ENCODE assay signal across 8 cellular contexts in genomic region chr1:155086182-155086741, GRCh38. TPM values are rescaled to one million over a fixed set of nuclear protein-coding genes. Genes with fewer than 3 reads are reported as not detected.
DNase-seq lines count a peak whose midpoint lies in the region; ATAC-seq and TF ChIP-seq lines count a peak whose summit lies in the region.

No MANE protein-coding gene starts in this region.

- no peak for TF ChIP-seq EP300 in sigmoid colon (IDR thresholded peaks at IDR 0.05)

- 21 to 22% methylated on average over 21 of the region's 21 CpGs for WGBS in heart right ventricle, 2 donors
- 20 to 23% methylated on average over 21 of the region's 21 CpGs for WGBS in sigmoid colon, 2 donors

- H3K27ac ChIP-seq in heart right ventricle (peak overlapping the region in 2 of 10 donors; percentile 88 to 89), sigmoid colon (peak overlapping the region; percentile 86 to 94 (median 89))

- H3K4me3 Mint-ChIP-seq in activated naive CD4-positive, alpha-beta T cell treated with anti-CD3 and anti-CD28 coated beads, Interleukin-2, amount 50 U/mL, for 24 hours, result peak overlapping the region; percentile 39

- peak; percentile 5 to 41 (median 24) for ATAC-seq in heart right ventricle
- ATAC-seq in HG02981 (IDR thresholded peaks at IDR 0.05; ENCODE audit: unreplicated experiment), result no peak
- no peak for ATAC-seq in GM19328 (IDR thresholded peaks at IDR 0.05; ENCODE audit: unreplicated experiment)

- DNase-seq in D341Med (ENCODE audit: low spot score) (peak; percentile 91), HuH-7 (ENCODE audit: low spot score) (peak; percentile 90), SKM-1 treated with dmso at 0.1 percent for 144 hours (lab: John Stamatoyannopoulos, UW; ENCODE audit: unreplicated experiment) (peak; percentile 70), heart right ventricle (peak; percentile 60 to 74), sigmoid colon (peak; percentile 86)

- peak; percentile 95 to 99 (median 97) for TF ChIP-seq CTCF in heart right ventricle (IDR thresholded peaks at IDR 0.05)
- TF ChIP-seq CTCF in sigmoid colon (IDR thresholded peaks at IDR 0.05), result peak; percentile 86 to 99 (median 96)

- no peaks in the 10 kb centered on the region for H3K36me3 Mint-ChIP-seq in activated naive CD4-positive, alpha-beta T cell treated with anti-CD3 and anti-CD28 coated beads, Interleukin-2, amount 50 U/mL, for 24 hours

- H3K27ac Mint-ChIP-seq in activated naive CD4-positive, alpha-beta T cell treated with anti-CD3 and anti-CD28 coated beads, Interleukin-2, amount 50 U/mL, for 24 hours, result no peak overlapping the region

- TF ChIP-seq POLR2A in sigmoid colon (IDR thresholded peaks at IDR 0.05), result no peak

- peaks cover 12 to 51% (median 38%) of the 10 kb centered on the region in 9 donors for H3K4me1 ChIP-seq in heart right ventricle
- peaks cover 0 to 39% (median 36%) of the 10 kb centered on the region in 4 donors for H3K4me1 ChIP-seq in sigmoid colon

- no peaks in the 10 kb centered on the region for H3K9me3 Mint-ChIP-seq in activated naive CD4-positive, alpha-beta T cell treated with anti-CD3 and anti-CD28 coated beads, Interleukin-2, amount 50 U/mL, for 24 hours

- H3K27me3 Mint-ChIP-seq in activated naive CD4-positive, alpha-beta T cell treated with anti-CD3 and anti-CD28 coated beads, Interleukin-2, amount 50 U/mL, for 24 hours, result peaks cover 19% of the 10 kb centered on the region

- H3K27me3 ChIP-seq in heart right ventricle, result peaks cover 22 to 33% (median 32%) of the 10 kb centered on the region in 7 donors
- H3K27me3 ChIP-seq in sigmoid colon, result peaks cover 25 to 32% (median 32%) of the 10 kb centered on the region in 3 donors

- peaks cover 42% of the 10 kb centered on the region for H3K4me1 Mint-ChIP-seq in activated naive CD4-positive, alpha-beta T cell treated with anti-CD3 and anti-CD28 coated beads, Interleukin-2, amount 50 U/mL, for 24 hours

- no peaks in the 10 kb centered on the region for H3K9me3 ChIP-seq in heart right ventricle
- H3K9me3 ChIP-seq in sigmoid colon, result no peaks in the 10 kb centered on the region

- H3K4me3 ChIP-seq in heart right ventricle (peak overlapping the region in 7 of 10 donors; percentile 61 to 78 (median 72)), sigmoid colon (peak overlapping the region in 3 of 4 donors; percentile 65 to 73 (median 71))

- H3K36me3 ChIP-seq in heart right ventricle, result no peaks in the 10 kb centered on the region
- H3K36me3 ChIP-seq in sigmoid colon, result no peaks in the 10 kb centered on the region

- intact Hi-C loops in heart right ventricle (cut with DNase I) (loop anchor here in 2 of 10 donors (2.0 to 10.0 kb wide), 3 partner anchors 43 to 531 kb away; partner anchors contain the start of genes SLC50A1 (in 1 of the 2) and UBE2Q1 (in 1 of the 2)), sigmoid colon (cut with DNase I) (no loop called here)

RNA-seq across cellular contexts. Expression of gene EFNA3, which starts 7.6 kb away (rescaled TPM):
- total RNA-seq in heart right ventricle (1 to 10 TPM in 1 of 10 donors, under 1 TPM in 8, not detected in 1; 0.23 to 1.9 (median 0.46) TPM), sigmoid colon (1 to 10 TPM in 3 of 4 donors, under 1 TPM in 1; 0.27 to 3.0 (median 1.9) TPM)
- polyA plus RNA-seq in heart right ventricle (1 to 10 TPM in 1 of 2 donors, under 1 TPM in 1; 0.95 to 1.8 TPM), sigmoid colon (1 to 10 TPM; 8.4 to 9.0 (median 8.5) TPM)

RNA-seq across cellular contexts. Expression of gene EFNA4, which starts 22.7 kb away (rescaled TPM):
- total RNA-seq in heart right ventricle (1 to 10 TPM in 8 of 10 donors, under 1 TPM in 2; 0.49 to 2.8 (median 1.8) TPM), sigmoid colon (1 to 10 TPM; 1.6 to 5.0 (median 3.1) TPM)
- polyA plus RNA-seq in heart right ventricle (1 to 10 TPM; 4.2 to 5.4 TPM), sigmoid colon (10 to 100 TPM; 10.2 to 22.2 (median 12.0) TPM)

RNA-seq across cellular contexts. Expression of gene ADAM15, which starts 35.1 kb away (rescaled TPM):
- 100 to 1,000 TPM in 1 of 10 donors, 10 to 100 TPM in 9; 46.7 to 146 (median 58.5) TPM for total RNA-seq in heart right ventricle
- polyA plus RNA-seq in heart right ventricle, result 100 to 1,000 TPM; 144 to 305 TPM
- total RNA-seq in sigmoid colon, result 10 to 100 TPM; 42.6 to 66.7 (median 53.1) TPM
- 100 to 1,000 TPM in 1 of 3 donors, 10 to 100 TPM in 2; 37.8 to 186 (median 55.9) TPM for polyA plus RNA-seq in sigmoid colon

RNA-seq across cellular contexts. Expression of gene EFNA1, which starts 41.4 kb away (rescaled TPM):
- total RNA-seq in heart right ventricle (10 to 100 TPM; 28.9 to 50.0 (median 35.6) TPM), sigmoid colon (10 to 100 TPM; 15.5 to 22.5 (median 16.4) TPM)
- polyA plus RNA-seq in heart right ventricle (100 to 1,000 TPM in 1 of 2 donors, 10 to 100 TPM in 1; 44.2 to 104 TPM), sigmoid colon (100 to 1,000 TPM in 1 of 3 donors, 10 to 100 TPM in 2; 34.7 to 112 (median 48.1) TPM)

RNA-seq across cellular contexts. Expression of gene SLC50A1, which starts 49.4 kb away (rescaled TPM):
- total RNA-seq in heart right ventricle (10 to 100 TPM in 2 of 10 donors, 1 to 10 TPM in 8; 5.5 to 16.8 (median 7.9) TPM), sigmoid colon (10 to 100 TPM in 3 of 4 donors, 1 to 10 TPM in 1; 8.0 to 21.4 (median 14.0) TPM)
- polyA plus RNA-seq in heart right ventricle (10 to 100 TPM; 23.2 to 33.7 TPM), sigmoid colon (100 to 1,000 TPM in 1 of 3 donors, 10 to 100 TPM in 2; 46.8 to 151 (median 77.4) TPM)

Comparison
In these comparisons a context has a peak if more than half of its experiments do, and no peak if none do; other contexts are left out.
1. ATAC-seq: peak in heart right ventricle (8 of 8); none in HG02981 (single experiment) and GM19328 (single experiment).
2. Peak in every context shown above with its lines, with median percentiles within 50 percentile points of each other: DNase-seq.